1 cellular context compared by ENCODE assay signal in the genomic region with DNA sequence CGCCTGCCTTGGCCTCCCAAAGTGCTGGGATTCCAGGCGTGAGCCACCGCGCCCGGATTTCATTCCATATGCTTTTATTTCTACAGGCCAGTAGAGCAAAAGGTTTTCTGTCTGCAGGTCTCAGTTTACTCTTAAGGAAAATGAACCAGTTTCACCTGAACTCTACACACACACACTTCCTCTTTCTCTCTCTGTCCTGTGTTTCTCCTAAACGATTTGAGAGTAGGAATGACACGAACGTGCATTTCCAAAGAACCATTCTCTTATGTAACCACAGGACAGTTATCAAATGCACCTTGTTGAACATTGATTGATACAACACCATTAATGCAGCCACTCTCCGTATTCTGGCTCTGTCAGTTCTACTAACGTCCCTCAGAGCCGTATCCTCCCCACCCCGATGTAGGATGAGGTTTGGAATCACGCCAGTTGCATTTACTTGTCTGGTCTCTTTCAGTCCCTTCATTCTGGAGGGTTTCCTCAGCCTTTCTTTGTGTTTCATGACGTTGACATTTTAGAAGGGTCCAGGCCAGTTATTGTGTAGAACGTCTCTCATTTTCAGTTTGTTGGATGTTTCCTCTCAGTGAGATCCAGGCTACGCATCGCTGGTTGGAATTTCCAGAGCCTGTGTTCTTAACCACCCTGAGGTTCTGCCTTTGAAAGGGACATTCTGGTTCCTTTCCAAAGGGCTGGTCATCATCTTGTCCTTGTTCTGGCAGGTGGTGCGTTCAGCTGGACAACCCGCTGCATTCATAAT.
TF ChIP-seq lines count a peak whose summit lies in the region.

No MANE protein-coding gene starts in this region.

TF ChIP-seq in GM23338, 12 proteins besides CTCF, POLR2A, EP300 and RAD21 (continued from another document):
- no peak for TF ChIP-seq REST (IDR thresholded peaks at IDR 0.05; ENCODE audit: unreplicated experiment)
- no peak for TF ChIP-seq ZNF114 (CRISPR knock-in tag; IDR thresholded peaks at IDR 0.05)
